ENCODE assay signal across 8 cellular contexts in genomic region chr2:178479275-178479616, GRCh38. TPM values are rescaled to one million over a fixed set of nuclear protein-coding genes. Genes with fewer than 3 reads are reported as not detected.
DNase-seq lines count a peak whose midpoint lies in the region; ATAC-seq and TF ChIP-seq lines count a peak whose summit lies in the region.

No MANE protein-coding gene starts in this region.

- H3K9me3 Mint-ChIP-seq in neural crest cell: no peaks in the 10 kb centered on the region

- H3K4me3 Mint-ChIP-seq in neural crest cell: peak overlapping the region; percentile 97

- peaks cover 26 to 63% (median 42%) of the 10 kb centered on the region in 10 experiments for H3K4me1 ChIP-seq in BLaER1 treated with 17β-estradiol and CSF1 and Interleukin-3, amounts not matched to agents 10 nM and 100 nM

- H3K9me3 ChIP-seq in BLaER1 treated with 17β-estradiol and CSF1 and Interleukin-3, amounts not matched to agents 10 nM and 100 nM (replicated peaks in 1 of 11): no peaks in the 10 kb centered on the region

- peak overlapping the region in 9 of 11 experiments; percentile 82 to 93 (median 88); a peak in 14 of 22 replicates for H3K27ac ChIP-seq in BLaER1 treated with 17β-estradiol and CSF1 and Interleukin-3, amounts not matched to agents 10 nM and 100 nM
- H3K27ac ChIP-seq in coronary artery: peak overlapping the region; percentile 90 to 95

- no peaks in the 10 kb centered on the region for H3K36me3 Mint-ChIP-seq in neural crest cell (ENCODE audit: low read depth)

- peak overlapping the region; percentile 84 to 91 (median 88); a peak in 18 of 22 replicates for H3K9ac ChIP-seq in BLaER1 treated with 17β-estradiol and CSF1 and Interleukin-3, amounts not matched to agents 10 nM and 100 nM

- H3K4me1 Mint-ChIP-seq in neural crest cell: peaks cover 56% of the 10 kb centered on the region

- no peaks in the 10 kb centered on the region for H3K27me3 Mint-ChIP-seq in neural crest cell (ENCODE audit: low read depth)

- peak overlapping the region; percentile 100 for H3K27ac Mint-ChIP-seq in neural crest cell (ENCODE audit: unreplicated experiment)

- H4K20me1 ChIP-seq in BLaER1 treated with 17β-estradiol and CSF1 and Interleukin-3, amounts not matched to agents 10 nM and 100 nM: peaks cover 9 to 34% (median 29%) of the 10 kb centered on the region in 11 experiments; a peak in 15 of 22 replicates

- TF ChIP-seq CTCF in coronary artery (IDR thresholded peaks at IDR 0.05) (no peak), neural crest cell (conservative IDR thresholded peaks at IDR 0.05) (peak; percentile 11)

- H3K4me2 ChIP-seq in BLaER1 treated with 17β-estradiol and CSF1 and Interleukin-3, amounts not matched to agents 10 nM and 100 nM: peak overlapping the region; percentile 82 to 99 (median 89)

- no peak for ATAC-seq in GM19467 (IDR thresholded peaks at IDR 0.05; ENCODE audit: unreplicated experiment)
- no peak for ATAC-seq in GM21529 (IDR thresholded peaks at IDR 0.05; ENCODE audit: unreplicated experiment)

- DNase-seq in Kasumi-1 (lab: John Stamatoyannopoulos, UW) (peak; percentile 51 to 63), coronary artery (ENCODE audit: low spot score) (no peak), neural crest cell (ENCODE audit: low read depth, low spot score) (no peak), NCI-H2081 treated with DMSO at 0.1 percent for 48 hours (lab: John Stamatoyannopoulos, UW) (no peak), occipital lobe (lab: John Stamatoyannopoulos, UW) (no peak)

- peaks cover 0 to 4% (median 0%) of the 10 kb centered on the region in 11 experiments; a peak in 2 of 22 replicates for H3K36me3 ChIP-seq in BLaER1 treated with 17β-estradiol and CSF1 and Interleukin-3, amounts not matched to agents 10 nM and 100 nM

- peak overlapping the region; percentile 74 to 91 (median 86) for H3K4me3 ChIP-seq in BLaER1 treated with 17β-estradiol and CSF1 and Interleukin-3, amounts not matched to agents 10 nM and 100 nM
- peak overlapping the region; percentile 96 for H3K4me3 ChIP-seq in coronary artery

- no peaks in the 10 kb centered on the region for H3K27me3 ChIP-seq in BLaER1 treated with 17β-estradiol and CSF1 and Interleukin-3, amounts not matched to agents 10 nM and 100 nM

RNA-seq across cellular contexts. Expression of gene FKBP7, which starts 0.8 kb away (rescaled TPM):
- total RNA-seq in neural crest cell: 25.2 and 28.3 TPM in 2 replicates
- total RNA-seq in occipital lobe: 9.5 TPM

RNA-seq across cellular contexts. Expression of gene PLEKHA3, which starts 1.0 kb away (rescaled TPM):
- total RNA-seq in neural crest cell (22.0 and 23.2 TPM in 2 replicates), occipital lobe (16.1 TPM)

RNA-seq across cellular contexts. Expression of gene PJVK, which starts 28.1 kb away (rescaled TPM):
- 5.8 and 6.2 TPM in 2 replicates for total RNA-seq in neural crest cell
- 5.0 TPM for total RNA-seq in occipital lobe

RNA-seq across cellular contexts. Expression of gene PRKRA, which starts 28.3 kb away (rescaled TPM):
- 91.9 and 96.3 TPM in 2 replicates for total RNA-seq in neural crest cell
- 64.4 TPM for total RNA-seq in occipital lobe

Comparison
In these comparisons a context has a peak if more than half of its experiments do, and no peak if none do; other contexts are left out.
1. DNase-seq: peak in Kasumi-1 (2 of 2); none in coronary artery (single experiment), neural crest cell (single experiment), NCI-H2081 treated with DMSO at 0.1 percent for 48 hours (single experiment) and occipital lobe (single experiment).